In genomic region chr1:3683197-3683596, GRCh38 we compare ENCODE assay signal across 17 cellular contexts. TPM values are rescaled to one million over a fixed set of nuclear protein-coding genes. Genes with fewer than 3 reads are reported as not detected.
DNase-seq lines count a peak whose midpoint lies in the region; ATAC-seq, FAIRE-seq and TF ChIP-seq lines count a peak whose summit lies in the region.
"Had no signal": no experiment of that assay in that cellular context is flagged by ENCODE, and none has a peak within 500 bp of the region (broad histone marks: within the 10 kb centered on the region; RNA-seq: fewer than 3 reads in every experiment).

No MANE protein-coding gene starts in this region.

- H3K27ac Mint-ChIP-seq in GM23338 (no peak overlapping the region), IgD-negative memory B cell (peak overlapping the region in 2 of 3 donors; percentile 49 to 65), nephron progenitor cell (no peak overlapping the region)
- H3K27ac Mint-ChIP-seq: CD4-positive, CD25-positive, alpha-beta regulatory T cell had no signal

- TF ChIP-seq CTCF in GM23338 (conservative IDR thresholded peaks at IDR 0.05; ENCODE audit: low read depth in 2 of 2) (no peak), GM12878 (IDR thresholded peaks at IDR 0.05 in 2 of 3, conservative IDR thresholded peaks at IDR 0.05 in 1 of 3; ENCODE audit: control insufficient read depth in 2 of 3, extremely low read depth in 1 of 3, insufficient read depth in 1 of 3, low read depth in 3 of 3, low read length in 3 of 3) (no peak), nephron progenitor cell (IDR thresholded peaks at IDR 0.05) (no peak)

- SMC1A ChIA-PET in GM12878 (lab: Charles Lee; ENCODE audit: uncharacterized antibody, unreplicated experiment) = interaction anchor here (1.1 kb wide), 1 partner anchor 24 kb away, joined by 4 read pairs; no protein-coding TSS in a partner anchor

- intact Hi-C loops in GM12878 (cut with micrococcal nuclease; ENCODE audit: unreplicated experiment) = no loop called here

- H3K4me3 ChIP-seq in GM23338 = no peak overlapping the region
- no peak overlapping the region for H3K4me3 ChIP-seq in GM12878
- H3K4me3 ChIP-seq: A549 had no signal

- H4K20me1 ChIP-seq in GM23338 (replicated peaks; ENCODE audit: insufficient read depth) (no peaks in the 10 kb centered on the region), GM12878 (ENCODE audit: control insufficient read depth, insufficient read depth) (no peaks in the 10 kb centered on the region; the same call in 1 of the 2 replicates)

- H3K9me3 Mint-ChIP-seq in GM23338 (no peaks in the 10 kb centered on the region; the same call in 1 of the 3 replicates), IgD-negative memory B cell (no peaks in the 10 kb centered on the region), nephron progenitor cell (no peaks in the 10 kb centered on the region)

- peaks cover 10% of the 10 kb centered on the region for H3K4me1 Mint-ChIP-seq in GM23338
- H3K4me1 Mint-ChIP-seq in IgD-negative memory B cell = peaks cover 6 to 20% (median 12%) of the 10 kb centered on the region in 3 donors
- peaks cover 26% of the 10 kb centered on the region for H3K4me1 Mint-ChIP-seq in nephron progenitor cell

- H3K9ac ChIP-seq in GM12878 (ENCODE audit: control insufficient read depth, insufficient read depth, low read length) = no peak overlapping the region

- DNase-seq in GM23338 (ENCODE audit: low spot score) = no peak
- DNase-seq in GM12878 (ENCODE audit: low read depth, low spot score) = no peak
- DNase-seq in nephron progenitor cell = no peak
- no peak for DNase-seq in SKM-1 treated with dmso at 0.1 percent for 144 hours (lab: John Stamatoyannopoulos, UW; ENCODE audit: unreplicated experiment)
- no peak for DNase-seq in NCI-H1694 (lab: John Stamatoyannopoulos, UW)
- DNase-seq: CD4-positive, CD25-positive, alpha-beta regulatory T cell; DMS53; GF-D8; H7; KG1 had no signal

- TF ChIP-seq EP300 in GM12878 (IDR thresholded peaks at IDR 0.05; ENCODE audit: borderline replicate concordance in 1 of 2, control insufficient read depth in 1 of 2, low read depth in 2 of 2, low read length in 2 of 2) = no peak

- H3K27ac ChIP-seq in GM23338 (ENCODE audit: low read depth) = no peak overlapping the region
- no peak overlapping the region for H3K27ac ChIP-seq in GM12878 (ENCODE audit: control insufficient read depth, insufficient read depth)
- H3K27ac ChIP-seq: A549 had no signal

- peaks cover 3% of the 10 kb centered on the region; the same call in 1 of the 2 replicates for H3K4me1 ChIP-seq in GM23338 (ENCODE audit: insufficient read depth)
- peaks cover 21% of the 10 kb centered on the region for H3K4me1 ChIP-seq in GM12878 (ENCODE audit: control insufficient read depth, insufficient read depth, low read length)
- H3K4me1 ChIP-seq: A549 had no signal

- no peak for FAIRE-seq in GM12878 (lab: Jason Lieb, UNC)
- FAIRE-seq: A549, GM18507, HTR-8/SVneo had no signal

- H3K36me3 Mint-ChIP-seq in GM23338 (ENCODE audit: low read depth) (no peaks in the 10 kb centered on the region; the same call in 2 of the 3 replicates), IgD-negative memory B cell (no peaks in the 10 kb centered on the region), nephron progenitor cell (ENCODE audit: low read depth) (no peaks in the 10 kb centered on the region)
- H3K36me3 Mint-ChIP-seq: CD4-positive, CD25-positive, alpha-beta regulatory T cell had no signal

- 100% methylated on average over 1 of the region's 1 CpG for WGBS in GM12878 (ENCODE audit: insufficient coverage, insufficient replicate concordance, low lambda C conversion rate, missing lambda C conversion rate)

- H3K9me2 ChIP-seq in GM23338 (ENCODE audit: insufficient read depth) = no peaks in the 10 kb centered on the region

- no peak for ATAC-seq in GM23338
- no peak for ATAC-seq in GM12878
- ATAC-seq in HG03469 (IDR thresholded peaks at IDR 0.05; ENCODE audit: unreplicated experiment) = no peak

- RAD21 ChIA-PET in GM12878 (lab: Charles Lee; ENCODE audit: unreplicated experiment) = no interaction called here

- H3K27me3 Mint-ChIP-seq in GM23338 (ENCODE audit: insufficient read depth, low read depth, poor library complexity) = peaks cover 31% of the 10 kb centered on the region
- H3K27me3 Mint-ChIP-seq in IgD-negative memory B cell = peaks cover 2% of the 10 kb centered on the region
- H3K27me3 Mint-ChIP-seq in nephron progenitor cell (ENCODE audit: low read depth, poor library complexity) = peaks cover 32% of the 10 kb centered on the region

- H3K4me2 ChIP-seq in GM23338 = no peak overlapping the region
- H3K4me2 ChIP-seq in GM12878 (ENCODE audit: control insufficient read depth, insufficient read depth) = no peak overlapping the region
- H3K4me2 ChIP-seq: A549 had no signal

- no peaks in the 10 kb centered on the region for H3K9me3 ChIP-seq in GM12878 (replicated peaks; ENCODE audit: control insufficient read depth, insufficient read depth, low read length)
- H3K9me3 ChIP-seq: A549 had no signal

- H3K79me2 ChIP-seq in GM23338 (replicated peaks; ENCODE audit: insufficient read depth) (no peaks in the 10 kb centered on the region), GM12878 (ENCODE audit: control insufficient read depth, insufficient read depth, low read length) (peaks cover 26% of the 10 kb centered on the region)

- H3F3A ChIP-seq in GM23338 (replicated peaks; ENCODE audit: low read depth) = no peaks in the 10 kb centered on the region

- H3K27me3 ChIP-seq in GM23338 (ENCODE audit: insufficient read depth) (no peaks in the 10 kb centered on the region), GM12878 (replicated peaks in 1 of 2; ENCODE audit: control insufficient read depth in 2 of 2, insufficient read depth in 2 of 2, low read length in 1 of 2) (no peaks in the 10 kb centered on the region)

- H3K4me3 Mint-ChIP-seq in GM23338 (peak overlapping the region; percentile 11; the same call in 1 of the 3 replicates), IgD-negative memory B cell (no peak overlapping the region), nephron progenitor cell (peak overlapping the region; percentile 26)
- H3K4me3 Mint-ChIP-seq: CD4-positive, CD25-positive, alpha-beta regulatory T cell had no signal

- H2AFZ ChIP-seq in GM23338 = no peak overlapping the region
- H2AFZ ChIP-seq in GM12878 (ENCODE audit: control insufficient read depth, low read depth, low read length) = no peak overlapping the region

- POLR2A ChIA-PET in GM12878 (lab: Charles Lee) = interaction anchor here (1.1 kb wide), 1 partner anchor 16 kb away, joined by 3 read pairs; no protein-coding TSS in a partner anchor

- in situ Hi-C loops in GM12878 (cut with MboI) = no loop called here

- no peak for TF ChIP-seq POLR2A in GM12878 (IDR thresholded peaks at IDR 0.05; ENCODE audit: low read depth, low read length)

- H3K36me3 ChIP-seq in GM23338 (ENCODE audit: insufficient read depth) = no peaks in the 10 kb centered on the region
- peaks cover 2 to 46% of the 10 kb centered on the region in 2 experiments; a peak in 3 of 4 replicates for H3K36me3 ChIP-seq in GM12878 (ENCODE audit: control insufficient read depth in 2 of 2, insufficient read depth in 2 of 2, low read length in 1 of 2)

- CTCF ChIA-PET in GM12878 (lab: Yijun Ruan, JAX) = no interaction called here

- no peak for TF ChIP-seq RAD21 in GM12878 (IDR thresholded peaks at IDR 0.05; ENCODE audit: insufficient read depth, low read depth, low read length)

- BruUV-seq in GM12878 (replicated peaks; lab: Mats Ljungman, UMichigan) = no TSS peak

RNA-seq across cellular contexts. Expression of gene TP73, which starts 30.9 kb away (rescaled TPM):
- total RNA-seq in GM23338 (2014; rRNA removed; shearing (Covaris generic)) = 1.8 and 3.4 TPM in 2 replicates
- 1.4 and 1.8 TPM in 2 replicates for polyA plus RNA-seq in GM23338 (2016; fragmentation: Nextera tagmentation; extraction: Ambion mirVana)
- 0.88 TPM for polyA plus RNA-seq in IgD-negative memory B cell
- total RNA-seq in GM12878 (2013; cell fraction: nucleolus; rRNA removed) = 89.6 and 102 TPM in 2 replicates
- total RNA-seq in GM12878 (2014; rRNA removed) = 18.6 and 20.4 TPM in 2 replicates
- 7.8 and 8.5 TPM in 2 replicates for total RNA-seq in GM12878 (2014; rRNA removed; fragmentation: Illumina TruSeq; extraction: Trizol)
- total RNA-seq in GM12878 (2021) = 49.6 and 54.2 TPM in 2 replicates
- polyA plus RNA-seq in GM12878 (2011; ENCODE audit: low read depth) = 5.6 TPM
- polyA plus RNA-seq in GM12878 (2011; rRNA removed) = 3.3 and 6.5 TPM in 2 replicates
- 9.1 and 11.1 TPM in 2 replicates for polyA plus RNA-seq in GM12878 (2011; cell fraction: cytosol; rRNA removed)
- 63.3 and 74.6 TPM in 2 replicates for polyA plus RNA-seq in GM12878 (2011; cell fraction: nucleus; rRNA removed)
- 19.5 and 20.0 TPM in 2 replicates for polyA plus RNA-seq in GM12878 (2012)
- 3.4 and 9.3 TPM in 2 replicates for polyA plus RNA-seq in GM12878 (2014; fragmentation: Illumina TruSeq; extraction: Trizol)
- polyA plus RNA-seq in GM12878 (2014; fragmentation: Nextera tagmentation; extraction: Ambion mirVana) = under 1 TPM; 0.08 to 0.22 TPM
- 20.4 and 28.7 TPM in 2 replicates for polyA plus RNA-seq in GM12878 (2014; rRNA removed)
- polyA plus RNA-seq in GM12878 (2016; fragmentation: Nextera tagmentation; extraction: Ambion mirVana) = 10 to 100 TPM; 24.8 to 29.4 TPM
- 10.9 and 22.2 TPM in 2 replicates for polyA minus RNA-seq in GM12878 (2011; rRNA and poly(A)+ RNA removed)
- polyA minus RNA-seq in GM12878 (2011; cell fraction: cytosol; rRNA and poly(A)+ RNA removed) = 13.4 and 15.6 TPM in 2 replicates
- polyA minus RNA-seq in GM12878 (2011; cell fraction: nucleus; rRNA and poly(A)+ RNA removed) = 23.7 and 49.5 TPM in 2 replicates
- total RNA-seq: CD4-positive, CD25-positive, alpha-beta regulatory T cell had no signal
- polyA plus RNA-seq: AG04450, BJ had no signal

RNA-seq across cellular contexts. Expression of gene WRAP73, which starts 33.3 kb away (rescaled TPM):
- total RNA-seq in GM23338 (2014; rRNA removed; shearing (Covaris generic)) = 40.8 and 43.3 TPM in 2 replicates
- polyA plus RNA-seq in GM23338 (2016; fragmentation: Nextera tagmentation; extraction: Ambion mirVana) = 22.6 and 24.4 TPM in 2 replicates
- polyA plus RNA-seq in IgD-negative memory B cell = 29.7 TPM
- total RNA-seq in GM12878 (2013; cell fraction: nucleolus; rRNA removed) = 44.4 and 44.8 TPM in 2 replicates
- total RNA-seq in GM12878 (2014; rRNA removed) = 41.9 and 49.1 TPM in 2 replicates
- 22.8 and 23.8 TPM in 2 replicates for total RNA-seq in GM12878 (2014; rRNA removed; fragmentation: Illumina TruSeq; extraction: Trizol)
- 37.8 and 44.4 TPM in 2 replicates for total RNA-seq in GM12878 (2021)
- 10.6 TPM for polyA plus RNA-seq in GM12878 (2011; ENCODE audit: low read depth)
- polyA plus RNA-seq in GM12878 (2011; rRNA removed) = 28.7 and 49.1 TPM in 2 replicates
- 63.6 and 87.5 TPM in 2 replicates for polyA plus RNA-seq in GM12878 (2011; cell fraction: cytosol; rRNA removed)
- 186 and 229 TPM in 2 replicates for polyA plus RNA-seq in GM12878 (2011; cell fraction: nucleus; rRNA removed)
- polyA plus RNA-seq in GM12878 (2012) = 21.0 and 25.2 TPM in 2 replicates
- 13.8 and 46.8 TPM in 2 replicates for polyA plus RNA-seq in GM12878 (2014; fragmentation: Illumina TruSeq; extraction: Trizol)
- 1 to 10 TPM; 3.2 to 7.6 TPM for polyA plus RNA-seq in GM12878 (2014; fragmentation: Nextera tagmentation; extraction: Ambion mirVana)
- 65.8 and 72.6 TPM in 2 replicates for polyA plus RNA-seq in GM12878 (2014; rRNA removed)
- 10 to 100 TPM; 52.5 to 58.5 TPM for polyA plus RNA-seq in GM12878 (2016; fragmentation: Nextera tagmentation; extraction: Ambion mirVana)
- 22.7 and 36.0 TPM in 2 replicates for polyA minus RNA-seq in GM12878 (2011; rRNA and poly(A)+ RNA removed)
- polyA minus RNA-seq in GM12878 (2011; cell fraction: cytosol; rRNA and poly(A)+ RNA removed) = 15.2 and 22.9 TPM in 2 replicates
- 34.2 and 49.2 TPM in 2 replicates for polyA minus RNA-seq in GM12878 (2011; cell fraction: nucleus; rRNA and poly(A)+ RNA removed)

RNA-seq across cellular contexts. Expression of gene TPRG1L, which starts 58.4 kb away (rescaled TPM):
- 20.3 and 24.4 TPM in 2 replicates for total RNA-seq in GM23338 (2014; rRNA removed; shearing (Covaris generic))
- polyA plus RNA-seq in GM23338 (2016; fragmentation: Nextera tagmentation; extraction: Ambion mirVana) (6.2 and 6.6 TPM in 2 replicates), IgD-negative memory B cell (37.8 TPM), GM12878 (2011; rRNA removed) (14.6 and 16.5 TPM in 2 replicates), GM12878 (2014; fragmentation: Illumina TruSeq; extraction: Trizol) (12.1 and 12.2 TPM in 2 replicates), GM12878 (2014; fragmentation: Nextera tagmentation; extraction: Ambion mirVana) (1 to 10 TPM; 1.5 to 5.2 TPM), GM12878 (2014; rRNA removed) (10.5 and 11.6 TPM in 2 replicates), GM12878 (2016; fragmentation: Nextera tagmentation; extraction: Ambion mirVana) (1 to 10 TPM; 6.9 to 8.3 TPM)
- 3.6 and 3.8 TPM in 2 replicates for total RNA-seq in GM12878 (2013; cell fraction: nucleolus; rRNA removed)
- total RNA-seq in GM12878 (2014; rRNA removed) (5.3 and 5.8 TPM in 2 replicates), GM12878 (2014; rRNA removed; fragmentation: Illumina TruSeq; extraction: Trizol) (7.3 and 7.6 TPM in 2 replicates), GM12878 (2021) (9.6 and 10.9 TPM in 2 replicates)
- polyA plus RNA-seq in GM12878 (2011; ENCODE audit: low read depth) = 11.2 TPM
- 16.9 and 19.2 TPM in 2 replicates for polyA plus RNA-seq in GM12878 (2011; cell fraction: cytosol; rRNA removed)
- polyA plus RNA-seq in GM12878 (2011; cell fraction: nucleus; rRNA removed) = 5.5 and 7.1 TPM in 2 replicates
- polyA plus RNA-seq in GM12878 (2012) = 15.3 TPM in 2 replicates
- 9.4 and 14.6 TPM in 2 replicates for polyA minus RNA-seq in GM12878 (2011; rRNA and poly(A)+ RNA removed)
- 5.7 and 6.7 TPM in 2 replicates for polyA minus RNA-seq in GM12878 (2011; cell fraction: cytosol; rRNA and poly(A)+ RNA removed)
- polyA minus RNA-seq in GM12878 (2011; cell fraction: nucleus; rRNA and poly(A)+ RNA removed) = 1.6 and 3.5 TPM in 2 replicates

Comparison
In these comparisons a context has a peak if more than half of its experiments do, and no peak if none do; other contexts are left out.
1. H3K27ac Mint-ChIP-seq: peak in IgD-negative memory B cell (2 of 3); none in GM23338 (single experiment) and nephron progenitor cell (single experiment).
2. H3K4me3 Mint-ChIP-seq: peak in GM23338 (single experiment) and nephron progenitor cell (single experiment); none in IgD-negative memory B cell (0 of 4).